Comparison of ENCODE assay signal across 11 cellular contexts in genomic region chr22:19610518-19611253, GRCh38.
DNase-seq lines count a peak whose midpoint lies in the region; ATAC-seq and TF ChIP-seq lines count a peak whose summit lies in the region.
"Had no signal": no experiment of that assay in that cellular context is flagged by ENCODE, and none has a peak within 500 bp of the region (broad histone marks: within the 10 kb centered on the region; RNA-seq: fewer than 3 reads in every experiment).

No MANE protein-coding gene starts in this region.

- ATAC-seq in CD8-positive, alpha-beta T cell, result peak; percentile 9
- peak; percentile 30 to 41 for ATAC-seq in activated T-cell treated with anti-CD3 and anti-CD28 coated beads, Interleukin-2, amount 50 U/mL, for 4 hours
- ATAC-seq in HG03432 (IDR thresholded peaks at IDR 0.05; ENCODE audit: unreplicated experiment) (no peak), upper lobe of left lung (ENCODE audit: low FRiP score in 2 of 2) (no peak)

- no peaks in the 10 kb centered on the region for H3F3A ChIP-seq in neural progenitor cell (ENCODE audit: low read depth)

- DNase-seq in CD8-positive, alpha-beta T cell, result peak in 1 of 7 experiments; percentile 9
- DNase-seq in H7 (peak; percentile 86), neural progenitor cell (ENCODE audit: low spot score) (no peak), upper lobe of left lung (no peak), anterior cingulate cortex (lab: John Stamatoyannopoulos, UW) (no peak)
- DNase-seq in activated T-cell treated with anti-CD3 and anti-CD28 coated beads, Interleukin-2, amount 50 U/mL, for 4 hours, result no peak
- DNase-seq: effector CD8-positive, alpha-beta T cell; foreskin melanocyte had no signal

- no peaks in the 10 kb centered on the region for H3K36me3 Mint-ChIP-seq in CD8-positive, alpha-beta T cell
- H3K36me3 Mint-ChIP-seq in activated T-cell treated with anti-CD3 and anti-CD28 coated beads, Interleukin-2, amount 50 U/mL, for 4 hours (ENCODE audit: insufficient read depth), result no peaks in the 10 kb centered on the region
- no peaks in the 10 kb centered on the region for H3K36me3 Mint-ChIP-seq in neural progenitor cell
- H3K36me3 Mint-ChIP-seq: brain had no signal

- peak overlapping the region; percentile 11 for H3K4me3 Mint-ChIP-seq in CD8-positive, alpha-beta T cell
- no peak overlapping the region for H3K4me3 Mint-ChIP-seq in activated T-cell treated with anti-CD3 and anti-CD28 coated beads, Interleukin-2, amount 50 U/mL, for 4 hours
- H3K4me3 Mint-ChIP-seq in neural progenitor cell, result no peak overlapping the region
- H3K4me3 Mint-ChIP-seq: brain had no signal

- no peak overlapping the region for H3K27ac ChIP-seq in CD8-positive, alpha-beta T cell (ENCODE audit: low read depth, low read length)
- H3K27ac ChIP-seq in neural progenitor cell (no peak overlapping the region), upper lobe of left lung (no peak overlapping the region)
- H3K27ac ChIP-seq: suprapubic skin had no signal

- no peak for TF ChIP-seq CTCF in CD8-positive, alpha-beta T cell (IDR thresholded peaks at IDR 0.05)
- TF ChIP-seq CTCF in neural progenitor cell (IDR thresholded peaks at IDR 0.05), result no peak
- no peak for TF ChIP-seq CTCF in upper lobe of left lung (IDR thresholded peaks at IDR 0.05)

- H3K4me1 ChIP-seq in CD8-positive, alpha-beta T cell (ENCODE audit: insufficient read depth, low read length), result peaks cover 45% of the 10 kb centered on the region
- H3K4me1 ChIP-seq in neural progenitor cell, result peaks cover 5% of the 10 kb centered on the region
- H3K4me1 ChIP-seq in upper lobe of left lung, result peaks cover 8 to 24% (median 14%) of the 10 kb centered on the region in 4 donors

- H3K79me2 ChIP-seq in neural progenitor cell (ENCODE audit: low read depth), result no peaks in the 10 kb centered on the region

- no peak for TF ChIP-seq POLR2A in upper lobe of left lung (IDR thresholded peaks at IDR 0.05)

- 75 to 81% methylated on average over 12 to 14 of the region's 14 CpGs for WGBS in upper lobe of left lung, 2 donors

- POLR2A ChIA-PET in CD8-positive, alpha-beta T cell (lab: Charles Lee), result interaction anchor here (0.6 kb wide), 1 partner anchor 1607 kb away, joined by 3 read pairs; no protein-coding TSS in a partner anchor

- peaks cover 40% of the 10 kb centered on the region for H3K4me1 Mint-ChIP-seq in CD8-positive, alpha-beta T cell (ENCODE audit: low read depth)
- H3K4me1 Mint-ChIP-seq in activated T-cell treated with anti-CD3 and anti-CD28 coated beads, Interleukin-2, amount 50 U/mL, for 4 hours (ENCODE audit: low read depth), result peaks cover 33% of the 10 kb centered on the region
- no peaks in the 10 kb centered on the region for H3K4me1 Mint-ChIP-seq in neural progenitor cell

- no peak overlapping the region for H3K4me2 ChIP-seq in neural progenitor cell

- no peak for TF ChIP-seq EP300 in upper lobe of left lung (IDR thresholded peaks at IDR 0.05)

- CTCF ChIA-PET in CD8-positive, alpha-beta T cell (lab: Charles Lee), result interaction anchor here (0.8 kb wide), 1 partner anchor 123 kb away, joined by 3 read pairs; no protein-coding TSS in a partner anchor

- no peaks in the 10 kb centered on the region for H3K27me3 Mint-ChIP-seq in CD8-positive, alpha-beta T cell (ENCODE audit: low read depth)
- no peaks in the 10 kb centered on the region for H3K27me3 Mint-ChIP-seq in activated T-cell treated with anti-CD3 and anti-CD28 coated beads, Interleukin-2, amount 50 U/mL, for 4 hours (ENCODE audit: low read depth)
- H3K27me3 Mint-ChIP-seq in neural progenitor cell (ENCODE audit: insufficient read depth, low read depth), result peaks cover 13% of the 10 kb centered on the region

- no peaks in the 10 kb centered on the region for H3K9me3 Mint-ChIP-seq in CD8-positive, alpha-beta T cell
- no peaks in the 10 kb centered on the region for H3K9me3 Mint-ChIP-seq in activated T-cell treated with anti-CD3 and anti-CD28 coated beads, Interleukin-2, amount 50 U/mL, for 4 hours
- no peaks in the 10 kb centered on the region for H3K9me3 Mint-ChIP-seq in neural progenitor cell

- H3K27me3 ChIP-seq in CD8-positive, alpha-beta T cell (ENCODE audit: insufficient read depth, low read length), result no peaks in the 10 kb centered on the region
- H3K27me3 ChIP-seq in H7 (ENCODE audit: control insufficient read depth, insufficient read depth, low read length) (no peaks in the 10 kb centered on the region), neural progenitor cell (no peaks in the 10 kb centered on the region), upper lobe of left lung (no peaks in the 10 kb centered on the region)

- no peaks in the 10 kb centered on the region for H4K20me1 ChIP-seq in neural progenitor cell (ENCODE audit: low read depth)

- no peak overlapping the region for H3K4me3 ChIP-seq in CD8-positive, alpha-beta T cell (ENCODE audit: low read depth, low read length)
- H3K4me3 ChIP-seq in H7 (ENCODE audit: insufficient read depth, low read depth, low read length), result no peak overlapping the region
- no peak overlapping the region for H3K4me3 ChIP-seq in neural progenitor cell
- no peak overlapping the region for H3K4me3 ChIP-seq in upper lobe of left lung
- H3K4me3 ChIP-seq: suprapubic skin had no signal

- no peaks in the 10 kb centered on the region for H3K36me3 ChIP-seq in CD8-positive, alpha-beta T cell (ENCODE audit: insufficient read depth, low read length)
- no peaks in the 10 kb centered on the region for H3K36me3 ChIP-seq in H7 (replicated peaks; ENCODE audit: control insufficient read depth, insufficient read depth, low read length)
- H3K36me3 ChIP-seq in neural progenitor cell, result no peaks in the 10 kb centered on the region
- no peaks in the 10 kb centered on the region for H3K36me3 ChIP-seq in upper lobe of left lung
- H3K36me3 ChIP-seq: suprapubic skin had no signal

- intact Hi-C loops in CD8-positive, alpha-beta T cell (cut with DNase I, micrococcal nuclease), result no loop called here

- H3K9ac ChIP-seq in neural progenitor cell, result no peak overlapping the region

- no peaks in the 10 kb centered on the region for H3K9me3 ChIP-seq in CD8-positive, alpha-beta T cell (ENCODE audit: low read length)
- H3K9me3 ChIP-seq in neural progenitor cell (ENCODE audit: low read depth) (no peaks in the 10 kb centered on the region), upper lobe of left lung (no peaks in the 10 kb centered on the region)
- H3K9me3 ChIP-seq: suprapubic skin had no signal

- no peak overlapping the region for H3K27ac Mint-ChIP-seq in CD8-positive, alpha-beta T cell
- H3K27ac Mint-ChIP-seq in neural progenitor cell, result no peak overlapping the region

- H2AFZ ChIP-seq in neural progenitor cell (replicated peaks), result peak overlapping the region; percentile 90

Comparison
In these comparisons a context has a peak if more than half of its experiments do, and no peak if none do; other contexts are left out.
1. ATAC-seq: peak in CD8-positive, alpha-beta T cell (single experiment) and activated T-cell treated with anti-CD3 and anti-CD28 coated beads, Interleukin-2, amount 50 U/mL, for 4 hours (2 of 2); none in HG03432 (single experiment) and upper lobe of left lung (0 of 2).